15 cellular contexts compared by ENCODE assay signal in the genomic region with DNA sequence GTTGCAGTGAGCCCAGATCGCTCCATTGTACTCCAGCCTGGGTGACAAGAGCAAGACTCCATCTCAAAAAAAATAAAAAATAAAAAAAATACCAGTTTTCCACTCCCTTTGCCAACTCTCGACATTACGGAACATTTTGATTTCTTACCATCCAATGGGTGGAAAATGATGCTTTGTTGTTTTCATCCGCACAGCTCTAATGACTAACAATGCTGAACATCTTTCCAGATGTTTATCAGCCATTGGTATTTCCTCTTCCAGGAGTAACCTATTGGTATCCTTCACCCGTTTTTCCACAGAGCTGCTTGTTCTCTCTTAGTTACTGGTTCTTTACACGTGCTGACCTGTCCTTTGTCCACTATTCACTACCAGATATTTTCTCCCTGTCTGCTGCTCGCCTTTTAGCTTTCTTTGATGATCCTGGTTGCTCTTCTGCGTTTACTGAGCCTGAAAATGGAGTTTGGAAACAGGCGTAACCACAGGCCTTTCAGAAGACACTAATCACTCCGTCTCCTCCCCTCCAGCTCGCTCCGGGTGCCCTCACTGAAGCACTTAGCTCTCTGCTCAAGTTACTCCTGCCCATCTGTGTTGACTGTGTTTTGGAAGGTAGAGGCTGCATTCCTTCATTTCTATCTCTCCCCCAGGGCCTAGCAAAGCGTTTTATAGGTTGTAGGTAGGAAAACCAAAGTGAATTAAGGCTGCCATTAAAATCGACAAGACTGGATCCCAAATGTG. TPM values are rescaled to one million over a fixed set of nuclear protein-coding genes. Genes with fewer than 3 reads are reported as not detected.
DNase-seq lines count a peak whose midpoint lies in the region; TF ChIP-seq lines count a peak whose summit lies in the region.
"Had no signal": no experiment of that assay in that cellular context is flagged by ENCODE, and none has a peak within 500 bp of the region (broad histone marks: within the 10 kb centered on the region; RNA-seq: fewer than 3 reads in every experiment).

No MANE protein-coding gene starts in this region.

- peaks cover 6% of the 10 kb centered on the region for H3K27me3 Mint-ChIP-seq in glutamatergic neuron (ENCODE audit: unreplicated experiment)
- H3K27me3 Mint-ChIP-seq: CD4-positive, CD25-positive, alpha-beta regulatory T cell had no signal

- H3K36me3 Mint-ChIP-seq in glutamatergic neuron (ENCODE audit: unreplicated experiment): peaks cover 7% of the 10 kb centered on the region

- TF ChIP-seq CTCF in right atrium auricular region (IDR thresholded peaks at IDR 0.05) (no peak), glutamatergic neuron (IDR thresholded peaks at IDR 0.05; ENCODE audit: partially characterized antibody, unreplicated experiment) (no peak), vagina (IDR thresholded peaks at IDR 0.05) (no peak)

- intact Hi-C loops in cardiac septum (cut with DNase I) (no loop called here), vagina (cut with DNase I) (no loop called here)

- H3K36me3 ChIP-seq in right atrium auricular region (peaks cover 70% of the 10 kb centered on the region), vagina (peaks cover 0 to 65% of the 10 kb centered on the region in 2 donors)

- H3K9me3 Mint-ChIP-seq in glutamatergic neuron (ENCODE audit: unreplicated experiment): peaks cover 4% of the 10 kb centered on the region
- H3K9me3 Mint-ChIP-seq: CD4-positive, CD25-positive, alpha-beta regulatory T cell had no signal

- H3K27me3 ChIP-seq in right atrium auricular region (no peaks in the 10 kb centered on the region), vagina (no peaks in the 10 kb centered on the region)

- H3K27ac ChIP-seq in right atrium auricular region: peak overlapping the region; percentile 9 to 48
- peak overlapping the region; percentile 54 for H3K27ac ChIP-seq in vagina
- H3K27ac ChIP-seq: RWPE1 had no signal

- peak overlapping the region; percentile 49 for H3K27ac Mint-ChIP-seq in glutamatergic neuron (ENCODE audit: unreplicated experiment)

- H3K4me3 Mint-ChIP-seq in glutamatergic neuron (ENCODE audit: unreplicated experiment): peak overlapping the region; percentile 25
- H3K4me3 Mint-ChIP-seq: CD4-positive, CD25-positive, alpha-beta regulatory T cell had no signal

- H3K4me1 ChIP-seq in right atrium auricular region: peaks cover 0 to 8% of the 10 kb centered on the region in 2 donors
- H3K4me1 ChIP-seq in vagina: peaks cover 10% of the 10 kb centered on the region

- no peak for TF ChIP-seq POLR2A in vagina (IDR thresholded peaks at IDR 0.05)

- H3K4me1 Mint-ChIP-seq in glutamatergic neuron (ENCODE audit: low read depth, unreplicated experiment): peaks cover 21% of the 10 kb centered on the region

- H3K9me3 ChIP-seq in right atrium auricular region (no peaks in the 10 kb centered on the region), vagina (no peaks in the 10 kb centered on the region)

- DNase-seq in right atrium auricular region (ENCODE audit: low spot score): no peak
- DNase-seq in cardiac septum (ENCODE audit: low spot score): no peak
- DNase-seq in NCI-H2227 (lab: John Stamatoyannopoulos, UW; ENCODE audit: unreplicated experiment): peak; percentile 7
- DNase-seq in glutamatergic neuron: no peak
- DNase-seq in vagina (ENCODE audit: extremely low spot score in 2 of 2): no peak
- no peak for DNase-seq in iPS-NIHi7 (ENCODE audit: extremely low spot score)
- no peak for DNase-seq in SKM-1 (lab: John Stamatoyannopoulos, UW; ENCODE audit: unreplicated experiment)
- no peak for DNase-seq in NCI-H526 (lab: John Stamatoyannopoulos, UW)
- DNase-seq: CD4-positive, CD25-positive, alpha-beta regulatory T cell; DMS53; KG1; NCI-H1092 treated with DMSO at 0.1 percent for 48 hours; NCI-H1694; NCI-H524 treated with DMSO at 0.1 percent for 48 hours had no signal

- no peak overlapping the region for H3K4me3 ChIP-seq in right atrium auricular region
- H3K4me3 ChIP-seq in vagina: no peak overlapping the region

RNA-seq across cellular contexts. Expression of gene SHPK, which starts 9.1 kb away (rescaled TPM):
- total RNA-seq in right atrium auricular region (1 to 10 TPM; 3.3 to 4.2 TPM), cardiac septum (4.8 TPM), glutamatergic neuron (ENCODE audit: unreplicated experiment) (35.5 TPM), vagina (14.0 TPM)

RNA-seq across cellular contexts. Expression of gene CTNS, which starts 9.6 kb away (rescaled TPM):
- total RNA-seq in right atrium auricular region (10 to 100 TPM; 17.6 to 19.1 TPM), cardiac septum (6.4 TPM), glutamatergic neuron (ENCODE audit: unreplicated experiment) (17.2 TPM), vagina (35.6 TPM)

RNA-seq across cellular contexts. Expression of gene TRPV1, which starts 17.8 kb away (rescaled TPM):
- total RNA-seq in right atrium auricular region: 1 to 10 TPM; 1.8 to 3.2 TPM
- total RNA-seq in cardiac septum: 4.8 TPM
- total RNA-seq in glutamatergic neuron (ENCODE audit: unreplicated experiment): 29.8 TPM
- total RNA-seq in vagina: 7.6 TPM

RNA-seq across cellular contexts. Expression of gene TAX1BP3, which starts 41.4 kb away (rescaled TPM):
- total RNA-seq in right atrium auricular region (100 to 1,000 TPM; 212 to 227 TPM), cardiac septum (158 TPM), glutamatergic neuron (ENCODE audit: unreplicated experiment) (91.4 TPM), vagina (78.1 TPM)

RNA-seq across cellular contexts. Expression of gene EMC6, which starts 41.6 kb away (rescaled TPM):
- total RNA-seq in right atrium auricular region: 10 to 100 TPM; 19.1 to 22.2 TPM
- total RNA-seq in cardiac septum: 54.0 TPM
- total RNA-seq in glutamatergic neuron (ENCODE audit: unreplicated experiment): 44.4 TPM
- total RNA-seq in vagina: 18.9 TPM
